10 cellular contexts compared by ENCODE assay signal in genomic region chr3:42300013-42300412, GRCh38. TPM values are rescaled to one million over a fixed set of nuclear protein-coding genes. Genes with fewer than 3 reads are reported as not detected.
DNase-seq lines count a peak whose midpoint lies in the region; ATAC-seq and TF ChIP-seq lines count a peak whose summit lies in the region.
"Had no signal": no experiment of that assay in that cellular context is flagged by ENCODE, and none has a peak within 500 bp of the region (broad histone marks: within the 10 kb centered on the region; RNA-seq: fewer than 3 reads in every experiment).

No MANE protein-coding gene starts in this region.

- intact Hi-C loops in esophagus squamous epithelium (cut with DNase I): no loop called here

- TF ChIP-seq POLR2A in esophagus squamous epithelium (IDR thresholded peaks at IDR 0.05): no peak

- no peak overlapping the region for H3K27ac ChIP-seq in esophagus squamous epithelium
- H3K27ac ChIP-seq: thoracic aorta had no signal

- no peak for TF ChIP-seq CTCF in fibroblast of the aortic adventitia (IDR thresholded peaks at IDR 0.05; ENCODE audit: insufficient read depth, low read length)
- TF ChIP-seq CTCF in esophagus squamous epithelium (IDR thresholded peaks at IDR 0.05): no peak

- peak; percentile 19 for DNase-seq in SIG-M5 treated with dmso at 0.1 percent for 504 hours (lab: John Stamatoyannopoulos, UW; ENCODE audit: unreplicated experiment)
- no peak for DNase-seq in SIG-M5 (lab: John Stamatoyannopoulos, UW)
- DNase-seq in RPMI8226: peak; percentile 48
- peak; percentile 45 for DNase-seq in fibroblast of the aortic adventitia (ENCODE audit: low read depth)
- DNase-seq in stimulated activated CD4-positive, alpha-beta T cell treated with anti-CD3 and anti-CD28 coated beads, Interleukin-4, amount 100 ng/mL, for 1 hour: peak; percentile 7
- no peak for DNase-seq in esophagus squamous epithelium (lab: John Stamatoyannopoulos, UW)
- no peak for DNase-seq in NCI-H146 (lab: John Stamatoyannopoulos, UW)

- H3K27me3 ChIP-seq in esophagus squamous epithelium: peaks cover 0 to 26% (median 0%) of the 10 kb centered on the region in 4 donors

- no peak overlapping the region for H3K4me3 ChIP-seq in fibroblast of the aortic adventitia (ENCODE audit: low read depth, low read length)
- H3K4me3 ChIP-seq in esophagus squamous epithelium: no peak overlapping the region
- H3K4me3 ChIP-seq: thoracic aorta had no signal

- H3K9me3 ChIP-seq in esophagus squamous epithelium: no peaks in the 10 kb centered on the region
- H3K9me3 ChIP-seq: thoracic aorta had no signal

- no peak for ATAC-seq in HG03095 (IDR thresholded peaks at IDR 0.05; ENCODE audit: unreplicated experiment)

- 23 to 44% methylated on average over 3 of the region's 3 CpGs for WGBS in esophagus squamous epithelium, 2 donors

- no peaks in the 10 kb centered on the region for H3K4me1 ChIP-seq in esophagus squamous epithelium

- H3K36me3 ChIP-seq in esophagus squamous epithelium: no peaks in the 10 kb centered on the region
- H3K36me3 ChIP-seq: thoracic aorta had no signal

RNA-seq across cellular contexts. Expression of gene CCK, which starts 34.0 kb away (rescaled TPM):
- total RNA-seq in fibroblast of the aortic adventitia (ENCODE audit: low replicate concordance): 2.3 TPM in 1 of 2 replicates, not detected in the other
- total RNA-seq in esophagus squamous epithelium: 1 to 10 TPM in 2 of 4 donors, not detected in 2; 1.9 to 3.1 TPM
- total RNA-seq: B cell, thoracic aorta had no signal

Comparison
In these comparisons a context has a peak if more than half of its experiments do, and no peak if none do; other contexts are left out.
1. DNase-seq: peak in SIG-M5 treated with dmso at 0.1 percent for 504 hours (single experiment), RPMI8226 (single experiment), fibroblast of the aortic adventitia (single experiment) and stimulated activated CD4-positive, alpha-beta T cell treated with anti-CD3 and anti-CD28 coated beads, Interleukin-4, amount 100 ng/mL, for 1 hour (single experiment); none in SIG-M5 (single experiment), esophagus squamous epithelium (single experiment) and NCI-H146 (single experiment).